In genomic region chr2:1970341-1970740, GRCh38 we compare ENCODE assay signal across 27 cellular contexts.
"Had no signal": no experiment of that assay in that cellular context is flagged by ENCODE, and none has a peak within 500 bp of the region (broad histone marks: within the 10 kb centered on the region; RNA-seq: fewer than 3 reads in every experiment).

No MANE protein-coding gene starts in this region.

- H3K9ac ChIP-seq: neural progenitor cell had no signal

- H3K27me3 Mint-ChIP-seq: naive B cell; stimulated activated naive B cell treated with anti-CD40 and anti-IgM and Interleukin-4, amounts not matched to agents 10 μg/mL and 1 μg/mL and 100 μg/mL, for 72 hours; stimulated activated naive CD8-positive, alpha-beta T cell treated with anti-CD3 and anti-CD28 coated beads, Interleukin-15, Interleukin-2, amounts not matched to agents 100 ng/mL and 50 ng/mL, for 24 hours had no signal

- H3K27ac Mint-ChIP-seq: immature natural killer cell; mesothelial cell of epicardium; naive B cell; natural killer cell; nephron progenitor cell; neural progenitor cell; stimulated activated naive B cell treated with anti-CD40 and anti-IgM and Interleukin-4, amounts not matched to agents 10 μg/mL and 1 μg/mL and 100 μg/mL, for 72 hours; stimulated activated naive CD8-positive, alpha-beta T cell treated with anti-CD3 and anti-CD28 coated beads, Interleukin-15, Interleukin-2, amounts not matched to agents 100 ng/mL and 50 ng/mL, for 24 hours had no signal

- H3K9me3 Mint-ChIP-seq: immature natural killer cell; mesothelial cell of epicardium; naive B cell; natural killer cell; nephron progenitor cell; neural progenitor cell; stimulated activated naive B cell treated with anti-CD40 and anti-IgM and Interleukin-4, amounts not matched to agents 10 μg/mL and 1 μg/mL and 100 μg/mL, for 72 hours; stimulated activated naive CD8-positive, alpha-beta T cell treated with anti-CD3 and anti-CD28 coated beads, Interleukin-15, Interleukin-2, amounts not matched to agents 100 ng/mL and 50 ng/mL, for 24 hours had no signal

- H3K9me3 ChIP-seq: heart left ventricle, left ventricle myocardium inferior, pancreas, prostate gland, testis, thyroid gland, transverse colon, upper lobe of right lung, uterus had no signal

- H3K4me3 ChIP-seq: heart left ventricle, left ventricle myocardium inferior, lung, neural progenitor cell, pancreas, prostate gland, smooth muscle cell, testis, thyroid gland, transverse colon, upper lobe of right lung, uterus had no signal

- H3K27ac ChIP-seq: heart left ventricle, left ventricle myocardium inferior, neural progenitor cell, pancreas, prostate gland, testis, thyroid gland, transverse colon, upper lobe of right lung, uterus had no signal

- H3K4me1 Mint-ChIP-seq: immature natural killer cell; naive B cell; natural killer cell; stimulated activated naive B cell treated with anti-CD40 and anti-IgM and Interleukin-4, amounts not matched to agents 10 μg/mL and 1 μg/mL and 100 μg/mL, for 72 hours had no signal

- H3K36me3 ChIP-seq: heart left ventricle, left ventricle myocardium inferior, neural progenitor cell, pancreas, prostate gland, thyroid gland, transverse colon, upper lobe of right lung, uterus had no signal

- DNase-seq: heart left ventricle; hypothalamus; immature natural killer cell; left ventricle myocardium inferior; mesendoderm; naive B cell; natural killer cell; nephron progenitor cell; pancreas; retina; right cardiac atrium; stimulated activated CD4-positive, alpha-beta T cell treated with anti-CD3 and anti-CD28 coated beads, Interleukin-1b, Interleukin-23, amount 100 ng/mL, for 48 hours; stimulated activated CD4-positive, alpha-beta T cell treated with anti-CD3 and anti-CD28 coated beads, Interleukin-2, amount 100 ng/mL, for 48 hours; stimulated activated CD4-positive, alpha-beta T cell treated with anti-CD3 and anti-CD28 coated beads, Interleukin-4, amount 100 ng/mL, for 4 hours; stimulated activated CD8-positive, alpha-beta memory T cell treated with anti-CD3 and anti-CD28 coated beads, Interleukin-4, amount 100 ng/mL, for 48 hours; stimulated activated naive B cell treated with anti-CD40 and anti-IgM and Interleukin-4, amounts not matched to agents 10 μg/mL and 1 μg/mL and 100 μg/mL, for 72 hours; testis; thyroid gland; transverse colon; upper lobe of right lung; uterus had no signal

- H3K4me1 ChIP-seq: left ventricle myocardium inferior, pancreas, prostate gland, testis, transverse colon, upper lobe of right lung, uterus had no signal

- H3K4me2 ChIP-seq: neural progenitor cell, smooth muscle cell had no signal

- H3K36me3 Mint-ChIP-seq: immature natural killer cell; mesothelial cell of epicardium; naive B cell; natural killer cell; neural progenitor cell; stimulated activated naive B cell treated with anti-CD40 and anti-IgM and Interleukin-4, amounts not matched to agents 10 μg/mL and 1 μg/mL and 100 μg/mL, for 72 hours had no signal

- H3K4me3 Mint-ChIP-seq: immature natural killer cell; mesothelial cell of epicardium; naive B cell; natural killer cell; nephron progenitor cell; neural progenitor cell; stimulated activated naive B cell treated with anti-CD40 and anti-IgM and Interleukin-4, amounts not matched to agents 10 μg/mL and 1 μg/mL and 100 μg/mL, for 72 hours; stimulated activated naive CD8-positive, alpha-beta T cell treated with anti-CD3 and anti-CD28 coated beads, Interleukin-15, Interleukin-2, amounts not matched to agents 100 ng/mL and 50 ng/mL, for 24 hours had no signal

- H3K27me3 ChIP-seq: heart left ventricle, neural progenitor cell, pancreas, testis, thyroid gland, transverse colon, upper lobe of right lung, uterus had no signal
